1 cellular context compared by ENCODE assay signal in the genomic region with DNA sequence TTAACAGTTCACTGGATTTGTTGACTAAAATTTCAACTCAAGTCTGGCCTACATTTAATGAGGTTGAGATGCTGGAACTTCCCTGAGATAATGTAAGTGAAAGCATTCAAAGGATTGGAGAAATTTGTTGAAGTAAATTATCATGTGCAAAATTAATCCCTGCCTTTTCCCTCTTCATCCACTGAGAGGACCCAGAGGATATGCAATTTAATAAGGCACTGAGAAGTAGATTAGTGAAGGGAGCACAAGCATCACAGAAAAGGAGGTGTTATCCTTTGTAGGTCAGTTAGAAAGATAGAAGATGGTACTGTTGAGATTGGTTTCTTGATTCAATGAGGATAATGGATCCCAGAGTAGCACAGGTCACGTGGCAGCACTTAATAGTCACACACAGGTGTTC.
TF ChIP-seq lines count a peak whose summit lies in the region.

No MANE protein-coding gene starts in this region.

TF ChIP-seq in SK-N-SH, 30 proteins besides CTCF, POLR2A, EP300 and RAD21 (continued from another document):
- TF ChIP-seq, protein P1, sequence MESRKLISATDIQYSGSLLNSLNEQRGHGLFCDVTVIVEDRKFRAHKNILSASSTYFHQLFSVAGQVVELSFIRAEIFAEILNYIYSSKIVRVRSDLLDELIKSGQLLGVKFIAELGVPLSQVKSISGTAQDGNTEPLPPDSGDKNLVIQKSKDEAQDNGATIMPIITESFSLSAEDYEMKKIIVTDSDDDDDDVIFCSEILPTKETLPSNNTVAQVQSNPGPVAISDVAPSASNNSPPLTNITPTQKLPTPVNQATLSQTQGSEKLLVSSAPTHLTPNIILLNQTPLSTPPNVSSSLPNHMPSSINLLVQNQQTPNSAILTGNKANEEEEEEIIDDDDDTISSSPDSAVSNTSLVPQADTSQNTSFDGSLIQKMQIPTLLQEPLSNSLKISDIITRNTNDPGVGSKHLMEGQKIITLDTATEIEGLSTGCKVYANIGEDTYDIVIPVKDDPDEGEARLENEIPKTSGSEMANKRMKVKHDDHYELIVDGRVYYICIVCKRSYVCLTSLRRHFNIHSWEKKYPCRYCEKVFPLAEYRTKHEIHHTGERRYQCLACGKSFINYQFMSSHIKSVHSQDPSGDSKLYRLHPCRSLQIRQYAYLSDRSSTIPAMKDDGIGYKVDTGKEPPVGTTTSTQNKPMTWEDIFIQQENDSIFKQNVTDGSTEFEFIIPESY (IDR thresholded peaks at IDR 0.05; ENCODE audit: borderline replicate concordance, low read depth), result no peak
- TF ChIP-seq, protein P2, sequence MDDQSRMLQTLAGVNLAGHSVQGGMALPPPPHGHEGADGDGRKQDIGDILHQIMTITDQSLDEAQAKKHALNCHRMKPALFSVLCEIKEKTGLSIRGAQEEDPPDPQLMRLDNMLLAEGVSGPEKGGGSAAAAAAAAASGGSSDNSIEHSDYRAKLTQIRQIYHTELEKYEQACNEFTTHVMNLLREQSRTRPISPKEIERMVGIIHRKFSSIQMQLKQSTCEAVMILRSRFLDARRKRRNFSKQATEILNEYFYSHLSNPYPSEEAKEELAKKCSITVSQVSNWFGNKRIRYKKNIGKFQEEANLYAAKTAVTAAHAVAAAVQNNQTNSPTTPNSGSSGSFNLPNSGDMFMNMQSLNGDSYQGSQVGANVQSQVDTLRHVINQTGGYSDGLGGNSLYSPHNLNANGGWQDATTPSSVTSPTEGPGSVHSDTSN (IDR thresholded peaks at IDR 0.05), result no peak
- TF ChIP-seq, protein P3, sequence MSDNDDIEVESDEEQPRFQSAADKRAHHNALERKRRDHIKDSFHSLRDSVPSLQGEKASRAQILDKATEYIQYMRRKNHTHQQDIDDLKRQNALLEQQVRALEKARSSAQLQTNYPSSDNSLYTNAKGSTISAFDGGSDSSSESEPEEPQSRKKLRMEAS (IDR thresholded peaks at IDR 0.05; ENCODE audit: low read depth), result no peak
- TF ChIP-seq FOXJ3 (CRISPR knock-in tag; IDR thresholded peaks at IDR 0.05), result no peak
- no peak for TF ChIP-seq RFX5 (IDR thresholded peaks at IDR 0.05; ENCODE audit: low read length)
- no peak for TF ChIP-seq SIN3A (IDR thresholded peaks at IDR 0.05; ENCODE audit: borderline replicate concordance, low read depth, low read length)
- TF ChIP-seq NRF1 (IDR thresholded peaks at IDR 0.05; ENCODE audit: low read depth, low read length), result no peak
TF ChIP-seq in SK-N-SH: peak in this region for 0.
